In genomic region chr15:71259866-71260265, GRCh38 we compare ENCODE assay signal across 21 cellular contexts.
DNase-seq lines count a peak whose midpoint lies in the region; TF ChIP-seq lines count a peak whose summit lies in the region.
"Had no signal": no experiment of that assay in that cellular context is flagged by ENCODE, and none has a peak within 500 bp of the region (broad histone marks: within the 10 kb centered on the region; RNA-seq: fewer than 3 reads in every experiment).

No MANE protein-coding gene starts in this region.

- no peaks in the 10 kb centered on the region for H3K79me2 ChIP-seq in hepatocyte

- no peak overlapping the region for H3K27ac ChIP-seq in hepatocyte
- H3K27ac ChIP-seq: 22Rv1; BLaER1 treated with 17β-estradiol and CSF1 and Interleukin-3, amounts not matched to agents 10 nM and 100 nM had no signal

- no peaks in the 10 kb centered on the region for H3K9me2 ChIP-seq in hepatocyte (replicated peaks; ENCODE audit: insufficient read depth)

- no peak for TF ChIP-seq CTCF in hepatocyte (IDR thresholded peaks at IDR 0.05; ENCODE audit: poor library complexity)

- 75% methylated on average over 2 of the region's 2 CpGs for WGBS in hepatocyte (ENCODE audit: low lambda C conversion rate, missing lambda C conversion rate)

- H2AFZ ChIP-seq in hepatocyte, result no peak overlapping the region
- H2AFZ ChIP-seq: GM23338 had no signal

- H3K4me3 ChIP-seq in hepatocyte, result no peak overlapping the region
- H3K4me3 ChIP-seq: BLaER1 treated with 17β-estradiol and CSF1 and Interleukin-3, amounts not matched to agents 10 nM and 100 nM; GM23338 had no signal

- no peaks in the 10 kb centered on the region for H3K9me3 ChIP-seq in hepatocyte (ENCODE audit: low read depth)
- H3K9me3 ChIP-seq: BE2C; BLaER1 treated with 17β-estradiol and CSF1 and Interleukin-3, amounts not matched to agents 10 nM and 100 nM had no signal

- peaks cover 8% of the 10 kb centered on the region for H3K4me1 ChIP-seq in hepatocyte (ENCODE audit: insufficient read depth)
- H3K4me1 ChIP-seq: BE2C; BLaER1 treated with 17β-estradiol and CSF1 and Interleukin-3, amounts not matched to agents 10 nM and 100 nM had no signal

- DNase-seq in COR-L47 (lab: John Stamatoyannopoulos, UW), result peak; percentile 27
- peak; percentile 14 for DNase-seq in NCI-H146 treated with DMSO at 0.1 percent for 48 hours (lab: John Stamatoyannopoulos, UW; ENCODE audit: unreplicated experiment)
- peak; percentile 1 for DNase-seq in NCI-H69 (lab: John Stamatoyannopoulos, UW)
- peak; percentile 53 for DNase-seq in amniotic epithelial cell (ENCODE audit: low read depth)
- DNase-seq in AG08395 (ENCODE audit: low spot score), result no peak
- no peak for DNase-seq in RKO (ENCODE audit: low spot score)
- DNase-seq in hepatocyte (ENCODE audit: low spot score), result no peak
- no peak for DNase-seq in NK-92 treated with Interleukin-12 subunit alpha and Interleukin-12 subunit beta, amount 100 ng/mL, for 24 hours (lab: John Stamatoyannopoulos, UW)
- DNase-seq: AML-193; BE2C; Calu3; CD4-positive, alpha-beta T cell; CD8-positive, alpha-beta memory T cell; DMS53; DMS79 treated with DMSO at 0.1 percent for 48 hours; GF-D8; H9; HFFc6 had no signal

- no peak overlapping the region for H3K4me2 ChIP-seq in hepatocyte
- H3K4me2 ChIP-seq: BLaER1 treated with 17β-estradiol and CSF1 and Interleukin-3, amounts not matched to agents 10 nM and 100 nM; GM23338 had no signal

- no peaks in the 10 kb centered on the region for H3K27me3 ChIP-seq in hepatocyte
- H3K27me3 ChIP-seq: BE2C; BLaER1 treated with 17β-estradiol and CSF1 and Interleukin-3, amounts not matched to agents 10 nM and 100 nM had no signal

- H3K36me3 ChIP-seq in hepatocyte (replicated peaks; ENCODE audit: insufficient read depth, low read depth), result no peaks in the 10 kb centered on the region
- H3K36me3 ChIP-seq: BE2C; BLaER1 treated with 17β-estradiol and CSF1 and Interleukin-3, amounts not matched to agents 10 nM and 100 nM had no signal

- H4K20me1 ChIP-seq in hepatocyte (ENCODE audit: insufficient read depth, poor library complexity, severe bottlenecking), result no peaks in the 10 kb centered on the region
- H4K20me1 ChIP-seq: BLaER1 treated with 17β-estradiol and CSF1 and Interleukin-3, amounts not matched to agents 10 nM and 100 nM had no signal

Comparison
In these comparisons a context has a peak if more than half of its experiments do, and no peak if none do; other contexts are left out.
1. DNase-seq: peak in COR-L47 (single experiment), NCI-H146 treated with DMSO at 0.1 percent for 48 hours (single experiment), NCI-H69 (single experiment) and amniotic epithelial cell (single experiment); none in AG08395 (single experiment), RKO (single experiment), hepatocyte (single experiment) and NK-92 treated with Interleukin-12 subunit alpha and Interleukin-12 subunit beta, amount 100 ng/mL, for 24 hours (single experiment).